22 cellular contexts compared by ENCODE assay signal in the genomic region with DNA sequence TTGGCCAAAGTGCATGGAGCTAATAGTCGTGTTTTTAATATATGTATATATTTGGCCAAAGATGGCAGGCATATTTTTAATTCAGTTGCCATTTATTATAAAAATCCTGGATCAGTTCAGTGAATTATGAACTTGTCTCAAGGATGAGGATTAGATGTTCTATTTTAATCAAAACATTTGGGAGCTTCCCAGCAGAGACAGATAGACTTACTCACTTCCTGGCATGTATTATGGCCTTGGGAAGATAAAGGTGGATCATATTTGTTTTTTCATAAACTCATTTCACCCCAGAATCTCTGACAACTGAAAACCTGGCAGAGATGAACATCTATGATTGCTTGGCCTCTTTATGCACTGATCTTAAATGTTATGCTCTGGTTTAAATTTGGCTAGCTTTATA.
"Had no signal": no experiment of that assay in that cellular context is flagged by ENCODE, and none has a peak within 500 bp of the region (broad histone marks: within the 10 kb centered on the region; RNA-seq: fewer than 3 reads in every experiment).

No MANE protein-coding gene starts in this region.

- H3K4me1 ChIP-seq: spleen, testis had no signal

- H3K9me3 ChIP-seq: esophagus squamous epithelium, ovary, psoas muscle, sigmoid colon, spleen, testis, tibial artery had no signal

- H3K4me3 ChIP-seq: coronary artery, esophagus squamous epithelium, ovary, psoas muscle, sigmoid colon, skin epidermis, spleen, testis, tibial artery had no signal

- H3K27me3 ChIP-seq: esophagus squamous epithelium, ovary, sigmoid colon, spleen, testis, tibial artery had no signal

- H3K27ac ChIP-seq: coronary artery, esophagus squamous epithelium, psoas muscle, sigmoid colon, skin epidermis, spleen, testis, tibial artery had no signal

- DNase-seq: dermis blood vessel endothelial cell; effector memory CD4-positive, alpha-beta T cell; esophagus squamous epithelium; kidney; mesenchymal stem cell; natural killer cell; occipital lobe; ovary; posterior cingulate gyrus; psoas muscle; right cardiac atrium; sigmoid colon; spleen; stimulated activated CD4-positive, alpha-beta T cell treated with anti-CD3 and anti-CD28 coated beads, Interleukin-4, amount 100 ng/mL, for 4 hours; stimulated activated naive CD8-positive, alpha-beta T cell treated with anti-CD3 and anti-CD28 coated beads, Interleukin-15, Interleukin-2, amounts not matched to agents 100 U/mL and 50 U/mL, for 24 hours; substantia nigra; testis; tibial artery had no signal

- H3K36me3 ChIP-seq: esophagus squamous epithelium, ovary, sigmoid colon, spleen, tibial artery had no signal

- ATAC-seq: left lobe of liver; natural killer cell; right cardiac atrium; stimulated activated memory B cell treated with anti-CD40 and anti-IgM and Interleukin-4, amounts not matched to agents 10 μg/mL and 1 μg/mL and 100 μg/mL, for 72 hours; stimulated activated naive CD8-positive, alpha-beta T cell treated with anti-CD3 and anti-CD28 coated beads, Interleukin-15, Interleukin-2, amounts not matched to agents 100 U/mL and 50 U/mL, for 24 hours had no signal
